Comparison of ENCODE assay signal across 22 cellular contexts in genomic region chr5:2894347-2895135, GRCh38.
"Had no signal": no experiment of that assay in that cellular context is flagged by ENCODE, and none has a peak within 500 bp of the region (broad histone marks: within the 10 kb centered on the region; RNA-seq: fewer than 3 reads in every experiment).

No MANE protein-coding gene starts in this region.

- H3K27ac ChIP-seq: lower lobe of right lung, neural progenitor cell, ovary, psoas muscle, thyroid gland had no signal

- DNase-seq: activated CD4-positive, alpha-beta memory T cell treated with anti-CD3 and anti-CD28 coated beads, Interleukin-2, amount 10 ng/mL, durations not matched to agents 7 days and 5 days; activated CD4-positive, alpha-beta T cell treated with anti-CD3 and anti-CD28 coated beads for 48 hours; activated effector memory CD4-positive, alpha-beta T cell treated with anti-CD3 and anti-CD28 coated beads, Interleukin-2, amount 50 U/mL, for 16 hours; activated naive CD4-positive, alpha-beta T cell treated with anti-CD3 and anti-CD28 coated beads, Interleukin-2, amount 10 ng/mL, durations not matched to agents 7 days and 5 days; amygdala; cerebellar nuclear complex; effector CD8-positive, alpha-beta T cell; hypothalamus; lower lobe of right lung; ovary; psoas muscle; right cardiac atrium; stimulated activated CD4-positive, alpha-beta T cell treated with anti-CD3 and anti-CD28 coated beads, Interleukin-1b, Interleukin-23, amount 100 ng/mL, for 48 hours; substantia nigra; T1000; thyroid gland had no signal

- H3K27ac Mint-ChIP-seq: activated CD4-positive, alpha-beta memory T cell treated with anti-CD3 and anti-CD28 coated beads, Interleukin-2, amount 10 ng/mL, durations not matched to agents 7 days and 5 days; activated naive CD4-positive, alpha-beta T cell treated with anti-CD3 and anti-CD28 coated beads, Interleukin-2, amount 10 ng/mL, durations not matched to agents 7 days and 5 days; naive thymus-derived CD8-positive, alpha-beta T cell; neural progenitor cell; stimulated activated naive CD8-positive, alpha-beta T cell treated with anti-CD3 and anti-CD28 coated beads, Interleukin-15, Interleukin-2, amounts not matched to agents 100 ng/mL and 50 ng/mL, for 24 hours; T-helper 1 cell treated with Interleukin-12 subunit alpha and Interleukin-12 subunit beta and Interleukin-4 antibody, amounts not matched to agents 30 μg/mL and 1 μg/mL, for 36 hours had no signal

- FAIRE-seq: frontal cortex, urothelium cell line had no signal

- H3K27me3 ChIP-seq: neural progenitor cell, ovary, thyroid gland had no signal

- H3K4me1 Mint-ChIP-seq: activated CD4-positive, alpha-beta memory T cell treated with anti-CD3 and anti-CD28 coated beads, Interleukin-2, amount 10 ng/mL, durations not matched to agents 7 days and 5 days; activated naive CD4-positive, alpha-beta T cell treated with anti-CD3 and anti-CD28 coated beads, Interleukin-2, amount 10 ng/mL, durations not matched to agents 7 days and 5 days; naive thymus-derived CD8-positive, alpha-beta T cell had no signal

- H3K4me3 Mint-ChIP-seq: activated CD4-positive, alpha-beta memory T cell treated with anti-CD3 and anti-CD28 coated beads, Interleukin-2, amount 10 ng/mL, durations not matched to agents 7 days and 5 days; activated naive CD4-positive, alpha-beta T cell treated with anti-CD3 and anti-CD28 coated beads, Interleukin-2, amount 10 ng/mL, durations not matched to agents 7 days and 5 days; naive thymus-derived CD8-positive, alpha-beta T cell; neural progenitor cell; stimulated activated naive CD8-positive, alpha-beta T cell treated with anti-CD3 and anti-CD28 coated beads, Interleukin-15, Interleukin-2, amounts not matched to agents 100 ng/mL and 50 ng/mL, for 24 hours; T-helper 1 cell treated with Interleukin-12 subunit alpha and Interleukin-12 subunit beta and Interleukin-4 antibody, amounts not matched to agents 30 μg/mL and 1 μg/mL, for 36 hours had no signal

- H3K36me3 Mint-ChIP-seq: activated naive CD4-positive, alpha-beta T cell treated with anti-CD3 and anti-CD28 coated beads, Interleukin-2, amount 10 ng/mL, durations not matched to agents 7 days and 5 days; neural progenitor cell had no signal

- H3K9me3 ChIP-seq: lower lobe of right lung, ovary, psoas muscle, thyroid gland had no signal

- H3K27me3 Mint-ChIP-seq: activated CD4-positive, alpha-beta memory T cell treated with anti-CD3 and anti-CD28 coated beads, Interleukin-2, amount 10 ng/mL, durations not matched to agents 7 days and 5 days; activated naive CD4-positive, alpha-beta T cell treated with anti-CD3 and anti-CD28 coated beads, Interleukin-2, amount 10 ng/mL, durations not matched to agents 7 days and 5 days; stimulated activated naive CD8-positive, alpha-beta T cell treated with anti-CD3 and anti-CD28 coated beads, Interleukin-15, Interleukin-2, amounts not matched to agents 100 ng/mL and 50 ng/mL, for 24 hours had no signal

- H3K4me3 ChIP-seq: lower lobe of right lung, neural progenitor cell, ovary, psoas muscle, thyroid gland had no signal

- H3K36me3 ChIP-seq: lower lobe of right lung, neural progenitor cell, ovary, thyroid gland had no signal

- ATAC-seq: lower lobe of right lung; naive thymus-derived CD8-positive, alpha-beta T cell; psoas muscle; right cardiac atrium had no signal

- H3K4me1 ChIP-seq: lower lobe of right lung, neural progenitor cell, psoas muscle, thyroid gland had no signal

- H3K9me3 Mint-ChIP-seq: neural progenitor cell had no signal

- H3K4me2 ChIP-seq: neural progenitor cell had no signal

- H2AFZ ChIP-seq: neural progenitor cell had no signal
